Comparison of ENCODE assay signal across 8 cellular contexts in genomic region chr2:225660262-225661091, GRCh38.
DNase-seq lines count a peak whose midpoint lies in the region; ATAC-seq, FAIRE-seq and TF ChIP-seq lines count a peak whose summit lies in the region.

No MANE protein-coding gene starts in this region.

- 11 to 15% methylated on average over 11 of the region's 11 CpGs for WGBS in body of pancreas, 2 donors

- no peak overlapping the region for H3K27ac ChIP-seq in body of pancreas

- H3K4me3 ChIP-seq in body of pancreas: no peak overlapping the region

- DNase-seq in A172 (ENCODE audit: low spot score) (peak; percentile 56), NCI-H1694 treated with DMSO at 0.1 percent for 48 hours (lab: John Stamatoyannopoulos, UW) (peak; percentile 67), body of pancreas (peak; percentile 80 to 88 (median 82)), inferior parietal cortex (ENCODE audit: extremely low spot score) (peak; percentile 90)
- DNase-seq in stimulated activated CD4-positive, alpha-beta T cell treated with anti-CD3 and anti-CD28 coated beads, Interleukin-15, amount 100 ng/mL, for 48 hours (ENCODE audit: low read depth in 2 of 2): peak; percentile 45 to 66

- intact Hi-C loops in body of pancreas (cut with DNase I): loop anchor here (5.0 to 10.0 kb wide), 2 partner anchors 538 to 1324 kb away; no protein-coding TSS in a partner anchor

- H3K9me3 ChIP-seq in body of pancreas: no peaks in the 10 kb centered on the region

- H3K36me3 ChIP-seq in body of pancreas (replicated peaks in 1 of 2; ENCODE audit: insufficient read depth in 1 of 2, low read depth in 2 of 2): no peaks in the 10 kb centered on the region

- no peak for TF ChIP-seq POLR2A in body of pancreas (IDR thresholded peaks at IDR 0.05)

- H3K27me3 ChIP-seq in body of pancreas: no peaks in the 10 kb centered on the region

- peak; percentile 85 for FAIRE-seq in TTC549 (lab: Jason Lieb, UNC)

- no peaks in the 10 kb centered on the region for H3K4me1 ChIP-seq in body of pancreas

- peak; percentile 55 to 90 (median 88) for TF ChIP-seq CTCF in body of pancreas (IDR thresholded peaks at IDR 0.05)

- ATAC-seq in GM18499 (IDR thresholded peaks at IDR 0.05; ENCODE audit: insufficient read depth, unreplicated experiment): peak; percentile 68
- ATAC-seq in HG02938 (IDR thresholded peaks at IDR 0.05; ENCODE audit: unreplicated experiment): peak; percentile 83
- ATAC-seq in body of pancreas: peak; percentile 80
